In genomic region chr17:69607162-69607834, GRCh38 we compare ENCODE assay signal across 8 cellular contexts.
A peak's percentile ranks its signal among the peaks of the same experiment; 100 is the strongest.
DNase-seq lines count a peak whose midpoint lies in the region; ATAC-seq, FAIRE-seq and TF ChIP-seq lines count a peak whose summit lies in the region.

No MANE protein-coding gene starts in this region.

- ATAC-seq in HG02678 (IDR thresholded peaks at IDR 0.05; ENCODE audit: unreplicated experiment) (peak; percentile 89), lower lobe of right lung (peak; percentile 88 to 89)

- DNase-seq in ACHN = peak; percentile 82
- DNase-seq in GM12892 (ENCODE audit: insufficient read length) = no peak
- DNase-seq in NAMALWA (ENCODE audit: low spot score) = peak; percentile 60
- peak; percentile 71 for DNase-seq in SHP77 treated with DMSO at 0.1 percent for 48 hours (lab: John Stamatoyannopoulos, UW)
- peak; percentile 73 for DNase-seq in lower lobe of right lung
- peak; percentile 90 for DNase-seq in superior temporal gyrus (ENCODE audit: extremely low spot score)

- peak overlapping the region; percentile 11 for H3K27ac ChIP-seq in duodenal mucosa (ENCODE audit: low read depth, low read length)
- peak overlapping the region; percentile 21 for H3K27ac ChIP-seq in lower lobe of right lung

- no peak overlapping the region for H3K9ac ChIP-seq in duodenal mucosa (ENCODE audit: low read depth in 1 of 2, low read length in 2 of 2)

- peak; percentile 63 for FAIRE-seq in GM12892 (lab: Jason Lieb, UNC)

- TF ChIP-seq POLR2A in GM12892 (IDR thresholded peaks at IDR 0.05; ENCODE audit: low read depth, low read length) = no peak

- H3K4me1 ChIP-seq in duodenal mucosa (ENCODE audit: control insufficient read depth in 1 of 2, insufficient read depth in 2 of 2, low read length in 2 of 2) = peaks cover 5 to 11% of the 10 kb centered on the region in 2 donors
- H3K4me1 ChIP-seq in lower lobe of right lung = peaks cover 19% of the 10 kb centered on the region

- peak; percentile 75 for TF ChIP-seq CTCF in lower lobe of right lung (IDR thresholded peaks at IDR 0.05)

- intact Hi-C loops in lower lobe of right lung (cut with DNase I) = no loop called here

- H3K9me3 ChIP-seq in duodenal mucosa (ENCODE audit: control insufficient read depth in 1 of 2, low read length in 2 of 2) (no peaks in the 10 kb centered on the region), lower lobe of right lung (no peaks in the 10 kb centered on the region)

- H3K4me3 ChIP-seq in duodenal mucosa (ENCODE audit: low read depth in 1 of 2, low read length in 2 of 2) (no peak overlapping the region), lower lobe of right lung (no peak overlapping the region)

- no peaks in the 10 kb centered on the region for H3K27me3 ChIP-seq in duodenal mucosa (ENCODE audit: control insufficient read depth in 1 of 2, insufficient read depth in 2 of 2, low read length in 2 of 2)
- no peaks in the 10 kb centered on the region for H3K27me3 ChIP-seq in lower lobe of right lung (ENCODE audit: low read depth)

- H3K36me3 ChIP-seq in duodenal mucosa (ENCODE audit: control insufficient read depth in 1 of 2, insufficient read depth in 2 of 2, low read length in 2 of 2) (no peaks in the 10 kb centered on the region), lower lobe of right lung (no peaks in the 10 kb centered on the region)

- in situ Hi-C loops in ACHN (cut with HindIII; ENCODE audit: low pct_ligation_motif_present, low pct_unique_long_range_greater_than_20kb, low sequenced_read_pairs) = no loop called here
